15 cellular contexts compared by ENCODE assay signal in genomic region chr11:78567209-78567608, GRCh38. TPM values are rescaled to one million over a fixed set of nuclear protein-coding genes. Genes with fewer than 3 reads are reported as not detected.
A peak's percentile ranks its signal among the peaks of the same experiment; 100 is the strongest.
DNase-seq lines count a peak whose midpoint lies in the region.
"Had no signal": no experiment of that assay in that cellular context is flagged by ENCODE, and none has a peak within 500 bp of the region (broad histone marks: within the 10 kb centered on the region; RNA-seq: fewer than 3 reads in every experiment).

No MANE protein-coding gene starts in this region.

- peak; percentile 58 for DNase-seq in A172 (ENCODE audit: low spot score)
- peak; percentile 31 for DNase-seq in HPDE6-E6E7 (ENCODE audit: extremely low spot score)
- peak; percentile 67 for DNase-seq in astrocyte of the hippocampus (ENCODE audit: low read depth, low spot score)
- peak; percentile 72 for DNase-seq in iris pigment epithelial cell (ENCODE audit: low read depth)
- no peak for DNase-seq in CD1c-positive myeloid dendritic cell (ENCODE audit: extremely low spot score)
- DNase-seq in NCI-H146 (lab: John Stamatoyannopoulos, UW): no peak
- DNase-seq in SKM-1 treated with dmso at 0.1 percent for 144 hours (lab: John Stamatoyannopoulos, UW; ENCODE audit: unreplicated experiment): no peak
- DNase-seq in NCI-H2171 treated with DMSO at 0.1 percent for 48 hours (lab: John Stamatoyannopoulos, UW): no peak
- DNase-seq: DMS153, gastrocnemius medialis, NCI-H1105 treated with DMSO at 0.1 percent for 48 hours, Peyer's patch, spleen, T1000, thyroid gland had no signal

RNA-seq across cellular contexts. Expression of gene NARS2, which starts 7.5 kb away (rescaled TPM):
- 48.5 and 49.6 TPM in 2 replicates for total RNA-seq in A172 (2014; rRNA removed; shearing (Covaris generic))

Comparison
In these comparisons a context has a peak if more than half of its experiments do, and no peak if none do; other contexts are left out.
1. DNase-seq: peak in A172 (single experiment), HPDE6-E6E7 (single experiment), astrocyte of the hippocampus (single experiment) and iris pigment epithelial cell (single experiment); none in CD1c-positive myeloid dendritic cell (single experiment), NCI-H146 (single experiment), SKM-1 treated with dmso at 0.1 percent for 144 hours (single experiment) and NCI-H2171 treated with DMSO at 0.1 percent for 48 hours (single experiment).